24 cellular contexts compared by ENCODE assay signal in genomic region chr20:29298759-29299613, GRCh38.
DNase-seq lines count a peak whose midpoint lies in the region; ATAC-seq and TF ChIP-seq lines count a peak whose summit lies in the region.
"Had no signal": no experiment of that assay in that cellular context is flagged by ENCODE, and none has a peak within 500 bp of the region (broad histone marks: within the 10 kb centered on the region; RNA-seq: fewer than 3 reads in every experiment).

No MANE protein-coding gene starts in this region.

- no peaks in the 10 kb centered on the region for H3K9me3 ChIP-seq in HAP-1
- H3K9me3 ChIP-seq: SK-N-SH had no signal

- H3K4me3 Mint-ChIP-seq in endothelial cell (ENCODE audit: unreplicated experiment), result peak overlapping the region; percentile 47
- H3K4me3 Mint-ChIP-seq: B cell had no signal

- peaks cover 17% of the 10 kb centered on the region for H3K36me3 Mint-ChIP-seq in endothelial cell (ENCODE audit: low read depth, unreplicated experiment)
- H3K36me3 Mint-ChIP-seq: CD14-positive monocyte had no signal

- H3K36me3 ChIP-seq in HAP-1 (replicated peaks), result no peaks in the 10 kb centered on the region

- H3K4me3 ChIP-seq in AG10803 (ENCODE audit: low read length) (no peak overlapping the region), fibroblast of villous mesenchyme (ENCODE audit: low read depth, low read length) (no peak overlapping the region), HAP-1 (no peak overlapping the region)
- H3K4me3 ChIP-seq: PC-9 had no signal

- H3K27me3 ChIP-seq in HAP-1 (ENCODE audit: low read depth), result no peaks in the 10 kb centered on the region

- TF ChIP-seq CTCF in AG10803 (conservative IDR thresholded peaks at IDR 0.05; ENCODE audit: low read length), result no peak
- no peak for TF ChIP-seq CTCF in endothelial cell (IDR thresholded peaks at IDR 0.05; ENCODE audit: unreplicated experiment)
- TF ChIP-seq CTCF in fibroblast of villous mesenchyme (IDR thresholded peaks at IDR 0.05; ENCODE audit: insufficient read depth, low read depth, low read length), result no peak

- DNase-seq in AG10803 (ENCODE audit: low read depth) (peak; percentile 37), amniotic epithelial cell (ENCODE audit: low read depth) (peak; percentile 12), endothelial cell (ENCODE audit: low spot score) (no peak), fibroblast of villous mesenchyme (ENCODE audit: low read depth) (peak; percentile 44), HAP-1 (ENCODE audit: low spot score in 2 of 2) (no peak)
- no peak for DNase-seq in activated T-cell treated with anti-CD3 and anti-CD28 coated beads, Interleukin-2, amount 50 U/mL, for 1 hour
- DNase-seq in activated CD4-positive, CD25-positive, alpha-beta regulatory T cell treated with anti-CD3 and anti-CD28 coated beads, Interleukin-2, amount 50 U/mL, for 72 hours, result no peak
- DNase-seq: 8988T, EL, GF-D8, H7, KBM-7, NCI-H1092, NCI-H1436, NCI-H187 treated with DMSO at 0.1 percent for 48 hours, NCI-H2107, NCI-H510A, PC-9, RPMI8226, SIG-M5, SK-N-SH had no signal

- no peak for ATAC-seq in GM18520 (IDR thresholded peaks at IDR 0.05; ENCODE audit: unreplicated experiment)

- H3K27ac Mint-ChIP-seq in endothelial cell (ENCODE audit: unreplicated experiment), result no peak overlapping the region
- H3K27ac Mint-ChIP-seq: B cell, CD14-positive monocyte had no signal

- no peaks in the 10 kb centered on the region for H3K4me1 ChIP-seq in HAP-1

- H3K27me3 Mint-ChIP-seq in endothelial cell (ENCODE audit: unreplicated experiment), result peaks cover 28% of the 10 kb centered on the region
- H3K27me3 Mint-ChIP-seq: B cell had no signal

- in situ Hi-C loops in HAP-1 (cut with MboI; ENCODE audit: low sequenced_read_pairs), result no loop called here

- peaks cover 52% of the 10 kb centered on the region for H3K9me3 Mint-ChIP-seq in endothelial cell (ENCODE audit: unreplicated experiment)

- no peaks in the 10 kb centered on the region for H3K4me1 Mint-ChIP-seq in endothelial cell (ENCODE audit: unreplicated experiment)
- H3K4me1 Mint-ChIP-seq: B cell, CD14-positive monocyte had no signal

Comparison
In these comparisons a context has a peak if more than half of its experiments do, and no peak if none do; other contexts are left out.
1. DNase-seq: peak in AG10803 (single experiment), amniotic epithelial cell (single experiment) and fibroblast of villous mesenchyme (single experiment); none in endothelial cell (single experiment), activated T-cell treated with anti-CD3 and anti-CD28 coated beads, Interleukin-2, amount 50 U/mL, for 1 hour (single experiment), activated CD4-positive, CD25-positive, alpha-beta regulatory T cell treated with anti-CD3 and anti-CD28 coated beads, Interleukin-2, amount 50 U/mL, for 72 hours (single experiment) and HAP-1 (0 of 2).